Comparison of ENCODE assay signal across 8 cellular contexts in the genomic region with DNA sequence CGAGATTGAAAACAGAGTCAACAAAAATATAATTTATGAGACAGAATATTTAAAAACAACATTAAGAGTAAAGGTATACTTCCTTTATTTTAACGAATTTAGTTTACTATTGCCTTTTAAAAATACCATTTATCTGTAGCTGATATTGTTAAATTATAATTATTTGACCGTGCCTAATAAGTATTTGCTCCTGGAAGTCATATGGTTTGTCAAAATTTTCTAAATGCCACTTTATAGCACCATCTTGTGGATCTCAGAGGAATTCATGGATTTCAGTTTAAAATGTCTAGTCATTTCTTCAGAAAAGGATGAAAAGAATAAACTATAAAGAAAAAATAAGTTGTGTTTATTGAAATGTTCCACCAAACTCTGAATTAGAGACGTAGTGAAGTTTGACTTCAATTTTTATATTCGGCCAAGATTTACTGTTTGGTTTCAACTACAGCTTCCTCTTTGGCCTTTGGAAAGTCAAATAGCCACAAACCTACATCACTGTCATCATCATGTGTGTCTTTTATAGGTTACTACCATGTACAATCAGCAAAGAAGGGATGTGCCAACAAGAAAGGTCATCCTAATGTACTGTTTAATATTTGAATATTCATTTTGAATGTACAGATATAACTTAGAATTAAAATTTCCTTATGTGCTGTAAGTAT. TPM values are rescaled to one million over a fixed set of nuclear protein-coding genes. Genes with fewer than 3 reads are reported as not detected.
DNase-seq lines count a peak whose midpoint lies in the region; ATAC-seq and TF ChIP-seq lines count a peak whose summit lies in the region.

No MANE protein-coding gene starts in this region.

- H3K27me3 ChIP-seq in cardiac muscle cell (peaks cover 9% of the 10 kb centered on the region), right atrium auricular region (no peaks in the 10 kb centered on the region), endodermal cell (ENCODE audit: control insufficient read depth, insufficient read depth, low read length, poor library complexity, severe bottlenecking) (no peaks in the 10 kb centered on the region), prostate gland (replicated peaks; ENCODE audit: insufficient read depth) (no peaks in the 10 kb centered on the region)

- no peaks in the 10 kb centered on the region for H3K36me3 ChIP-seq in cardiac muscle cell
- H3K36me3 ChIP-seq in right atrium auricular region: no peaks in the 10 kb centered on the region
- no peaks in the 10 kb centered on the region for H3K36me3 ChIP-seq in endodermal cell (ENCODE audit: control insufficient read depth, insufficient read depth, low read length)
- H3K36me3 ChIP-seq in prostate gland: no peaks in the 10 kb centered on the region

- no peak overlapping the region for H3K27ac ChIP-seq in cardiac muscle cell
- H3K27ac ChIP-seq in right atrium auricular region: no peak overlapping the region
- no peak overlapping the region for H3K27ac ChIP-seq in endodermal cell (ENCODE audit: low read depth, low read length)
- H3K27ac ChIP-seq in prostate gland: no peak overlapping the region

- no peaks in the 10 kb centered on the region for H3K36me3 Mint-ChIP-seq in endodermal cell (ENCODE audit: low read depth)

- H3K4me1 ChIP-seq in cardiac muscle cell (ENCODE audit: low read depth) (no peaks in the 10 kb centered on the region), right atrium auricular region (no peaks in the 10 kb centered on the region), endodermal cell (ENCODE audit: control insufficient read depth, insufficient read depth, low read length) (no peaks in the 10 kb centered on the region), prostate gland (replicated peaks) (no peaks in the 10 kb centered on the region)

- H3K4me3 ChIP-seq in cardiac muscle cell (no peak overlapping the region), right atrium auricular region (no peak overlapping the region), endodermal cell (ENCODE audit: low read length) (no peak overlapping the region), prostate gland (no peak overlapping the region)

- DNase-seq in cardiac muscle cell (ENCODE audit: low read depth in 1 of 2, low spot score in 1 of 2) (peak in 1 of 2 donors; percentile 50), right atrium auricular region (ENCODE audit: low spot score) (no peak), NOMO-1 (lab: John Stamatoyannopoulos, UW; ENCODE audit: unreplicated experiment in 2 of 2) (peak; percentile 50 to 85), endodermal cell (no peak), prostate gland (ENCODE audit: low spot score) (no peak), sciatic nerve (ENCODE audit: low spot score) (no peak)
- no peak for DNase-seq in activated CD8-positive, alpha-beta memory T cell treated with anti-CD3 and anti-CD28 coated beads, Interleukin-2, amount 50 U/mL, for 48 hours

- 19% methylated on average over 3 of the region's 5 CpGs; no CpG with 5 or more reads in 1 of the 2 experiments for WGBS in endodermal cell (ENCODE audit: insufficient coverage in 1 of 2, insufficient read length in 1 of 2), 2 experiments
- WGBS in prostate gland: 19% methylated on average over 5 of the region's 5 CpGs

- TF ChIP-seq CTCF in cardiac muscle cell (IDR thresholded peaks at IDR 0.05; ENCODE audit: low read depth, low read length) (peak; percentile 63), right atrium auricular region (IDR thresholded peaks at IDR 0.05) (peak in 1 of 2 donors; percentile 59), endodermal cell (conservative IDR thresholded peaks at IDR 0.05) (peak; percentile 78), prostate gland (IDR thresholded peaks at IDR 0.05) (peak; percentile 22 to 74 (median 59))

- TF ChIP-seq POLR2A in prostate gland (IDR thresholded peaks at IDR 0.05): no peak

- ATAC-seq in GM21786 (IDR thresholded peaks at IDR 0.05; ENCODE audit: unreplicated experiment) (no peak), sciatic nerve (no peak)

- no peaks in the 10 kb centered on the region for H3K4me1 Mint-ChIP-seq in endodermal cell

- H3K27ac Mint-ChIP-seq in endodermal cell: no peak overlapping the region

- H3K9me3 Mint-ChIP-seq in endodermal cell: no peaks in the 10 kb centered on the region

- no peak overlapping the region for H3K4me3 Mint-ChIP-seq in endodermal cell

- intact Hi-C loops in prostate gland (cut with DNase I) (loop anchor here (1.0 kb wide), 1 partner anchor 156 kb away; no protein-coding TSS in a partner anchor), sciatic nerve (cut with DNase I) (no loop called here)

- no peaks in the 10 kb centered on the region for H3K27me3 Mint-ChIP-seq in endodermal cell (ENCODE audit: insufficient read depth)

- H3K9me3 ChIP-seq in cardiac muscle cell (ENCODE audit: low read depth) (no peaks in the 10 kb centered on the region), right atrium auricular region (no peaks in the 10 kb centered on the region), endodermal cell (ENCODE audit: control insufficient read depth, low read length) (no peaks in the 10 kb centered on the region), prostate gland (no peaks in the 10 kb centered on the region)

- no peak overlapping the region for H3K9ac ChIP-seq in endodermal cell (ENCODE audit: extremely low read depth, low read length, poor library complexity, severe bottlenecking)

RNA-seq across cellular contexts. Expression of gene FTCDNL1, which starts 10.3 kb away (rescaled TPM):
- total RNA-seq in cardiac muscle cell (2.0 and 3.2 TPM in 2 replicates), right atrium auricular region (1 to 10 TPM; 2.8 to 3.5 TPM), endodermal cell (1 to 10 TPM in 1 of 2 donors, under 1 TPM in 1; 0.70 to 1.5 TPM), prostate gland (1 to 10 TPM; 4.9 to 5.7 TPM), sciatic nerve (2.3 TPM)
- polyA plus RNA-seq in cardiac muscle cell: 1.9 and 2.0 TPM in 2 replicates
- 0.43 TPM for polyA plus RNA-seq in endodermal cell (2013, experiment 1 of 2)
- polyA plus RNA-seq in endodermal cell (2013, experiment 2 of 2): 0.54 TPM

RNA-seq across cellular contexts. Expression of gene C2orf69, which starts 49.8 kb away (rescaled TPM):
- total RNA-seq in cardiac muscle cell: 6.0 and 11.0 TPM in 2 replicates
- polyA plus RNA-seq in cardiac muscle cell: 6.3 and 15.7 TPM in 2 replicates
- 1 to 10 TPM; 8.0 to 9.5 TPM for total RNA-seq in right atrium auricular region
- 10 to 100 TPM; 16.3 to 24.6 TPM for total RNA-seq in endodermal cell
- 15.1 TPM for polyA plus RNA-seq in endodermal cell (2013, experiment 1 of 2)
- polyA plus RNA-seq in endodermal cell (2013, experiment 2 of 2): 15.9 TPM
- total RNA-seq in prostate gland: 10 to 100 TPM in 1 of 2 donors, 1 to 10 TPM in 1; 9.5 to 12.8 TPM
- 11.0 TPM for total RNA-seq in sciatic nerve

Comparison
In these comparisons a context has a peak if more than half of its experiments do, and no peak if none do; other contexts are left out.
1. DNase-seq: peak in NOMO-1 (2 of 2); none in right atrium auricular region (single experiment), endodermal cell (single experiment), prostate gland (single experiment), activated CD8-positive, alpha-beta memory T cell treated with anti-CD3 and anti-CD28 coated beads, Interleukin-2, amount 50 U/mL, for 48 hours (single experiment) and sciatic nerve (single experiment).